In genomic region chr20:61583356-61583755, GRCh38 we compare ENCODE assay signal across 24 cellular contexts.
"Had no signal": no experiment of that assay in that cellular context is flagged by ENCODE, and none has a peak within 500 bp of the region (broad histone marks: within the 10 kb centered on the region; RNA-seq: fewer than 3 reads in every experiment).

No MANE protein-coding gene starts in this region.

- H3K4me2 ChIP-seq: smooth muscle cell had no signal

- ATAC-seq: naive thymus-derived CD4-positive, alpha-beta T cell; natural killer cell; pancreas; psoas muscle; right cardiac atrium; right lobe of liver; stimulated activated effector memory CD8-positive, alpha-beta T cell treated with anti-CD3 and anti-CD28 coated beads, Interleukin-12 subunit alpha, Interleukin-12 subunit beta, amount 100 ng/mL, for 72 hours; stimulated activated naive B cell treated with anti-CD40 and anti-IgM and Interleukin-4, amounts not matched to agents 10 μg/mL and 1 μg/mL and 100 μg/mL, for 72 hours had no signal

- H3K4me1 ChIP-seq: psoas muscle, right lobe of liver, spleen, thyroid gland, upper lobe of left lung, uterus had no signal

- H3K4me3 ChIP-seq: pancreas, psoas muscle, right lobe of liver, sigmoid colon, smooth muscle cell, spleen, stomach, thoracic aorta, thyroid gland, tibial nerve, upper lobe of left lung, uterus had no signal

- H3K36me3 ChIP-seq: pancreas, right lobe of liver, sigmoid colon, spleen, stomach, thoracic aorta, thyroid gland, tibial nerve, upper lobe of left lung, uterus had no signal

- H3K9me3 ChIP-seq: pancreas, psoas muscle, right lobe of liver, sigmoid colon, stomach, thoracic aorta, thyroid gland, tibial nerve, upper lobe of left lung, uterus had no signal

- H3K27me3 ChIP-seq: right lobe of liver, thyroid gland, tibial nerve, upper lobe of left lung, uterus had no signal

- DNase-seq: naive thymus-derived CD4-positive, alpha-beta T cell; natural killer cell; occipital lobe; psoas muscle; right cardiac atrium; sigmoid colon; spleen; stimulated activated CD4-positive, alpha-beta T cell treated with anti-CD3 and anti-CD28 coated beads, Interleukin-12 subunit alpha, Interleukin-12 subunit beta, amount 100 ng/mL, for 4 hours; stimulated activated CD4-positive, alpha-beta T cell treated with anti-CD3 and anti-CD28 coated beads, Interleukin-1b, Interleukin-23, amount 100 ng/mL, for 48 hours; stimulated activated CD4-positive, alpha-beta T cell treated with anti-CD3 and anti-CD28 coated beads, Interleukin-4, amount 100 ng/mL, for 1 hour; stimulated activated CD4-positive, alpha-beta T cell treated with anti-CD3 and anti-CD28 coated beads, Interleukin-4, amount 100 ng/mL, for 4 hours; stimulated activated naive B cell treated with anti-CD40 and anti-IgM and Interleukin-4, amounts not matched to agents 10 μg/mL and 1 μg/mL and 100 μg/mL, for 72 hours; stimulated activated naive CD4-positive, alpha-beta T cell treated with Interleukin-2 at 50 U/mL for 16 hours; stomach; thyroid gland; trophoblast cell; upper lobe of left lung; uterus had no signal

- H3K27ac ChIP-seq: pancreas, psoas muscle, right lobe of liver, sigmoid colon, spleen, stomach, thoracic aorta, thyroid gland, tibial nerve, upper lobe of left lung, uterus had no signal
